23 cellular contexts compared by ENCODE assay signal in genomic region chr15:25525741-25526140, GRCh38.
DNase-seq lines count a peak whose midpoint lies in the region; ATAC-seq and TF ChIP-seq lines count a peak whose summit lies in the region.
"Had no signal": no experiment of that assay in that cellular context is flagged by ENCODE, and none has a peak within 500 bp of the region (broad histone marks: within the 10 kb centered on the region; RNA-seq: fewer than 3 reads in every experiment).

No MANE protein-coding gene starts in this region.

- 72% methylated on average over 8 of the region's 8 CpGs for WGBS in esophagus muscularis mucosa
- WGBS in mesenchymal stem cell, result 73% methylated on average over 5 of the region's 8 CpGs
- 73 to 78% methylated on average over 8 of the region's 8 CpGs for WGBS in aorta, 2 donors

- H3K27ac ChIP-seq in esophagus muscularis mucosa (replicated peaks in 1 of 4) (no peak overlapping the region), mesenchymal stem cell (ENCODE audit: low read length, poor library complexity, severe bottlenecking) (no peak overlapping the region), aorta (ENCODE audit: low read depth in 1 of 2, low read length in 2 of 2) (no peak overlapping the region)
- H3K27ac ChIP-seq: Peyer's patch had no signal

- H3K4ac ChIP-seq in mesenchymal stem cell (ENCODE audit: low read depth in 1 of 2, low read length in 2 of 2), result no peak overlapping the region

- H4K8ac ChIP-seq in mesenchymal stem cell (ENCODE audit: low read length), result no peak overlapping the region

- no peak overlapping the region for H2AK5ac ChIP-seq in mesenchymal stem cell (ENCODE audit: low read length, severe bottlenecking)

- peak overlapping the region; percentile 28 for H2BK15ac ChIP-seq in mesenchymal stem cell (ENCODE audit: low read depth, poor library complexity, severe bottlenecking)

- no peaks in the 10 kb centered on the region for H3K9me3 ChIP-seq in esophagus muscularis mucosa
- H3K9me3 ChIP-seq in mesenchymal stem cell (ENCODE audit: control insufficient read depth, low read length), result no peaks in the 10 kb centered on the region
- H3K9me3 ChIP-seq in aorta (ENCODE audit: control insufficient read depth, low read length), result no peaks in the 10 kb centered on the region
- H3K9me3 ChIP-seq: BE2C had no signal

- no peak overlapping the region for H2BK5ac ChIP-seq in mesenchymal stem cell (ENCODE audit: low read depth, low read length, poor library complexity, severe bottlenecking)

- H3K79me1 ChIP-seq in mesenchymal stem cell (replicated peaks; ENCODE audit: low read length, poor library complexity, severe bottlenecking), result no peaks in the 10 kb centered on the region

- DNase-seq in Daoy (ENCODE audit: low read depth) (peak; percentile 76), NCI-H226 (peak; percentile 2), esophagus muscularis mucosa (ENCODE audit: extremely low spot score) (peak; percentile 64), mesenchymal stem cell (no peak), SW 1271 (lab: John Stamatoyannopoulos, UW) (no peak), NCI-H524 (lab: John Stamatoyannopoulos, UW) (no peak), aorta (no peak)
- DNase-seq: 8988T; ACHN; BE2C; CD8-positive, alpha-beta memory T cell; DMS153; DND-41; KBM-7; NCI-H1105 treated with DMSO at 0.1 percent for 48 hours; NCI-H146; NCI-H2029; NCI-H446 treated with DMSO at 0.1 percent for 48 hours; NCI-H526 treated with DMSO at 0.1 percent for 48 hours; Peyer's patch; T-cell had no signal

- no peak overlapping the region for H3K14ac ChIP-seq in mesenchymal stem cell (ENCODE audit: low read length in 2 of 2)

- no peak overlapping the region for H3K18ac ChIP-seq in mesenchymal stem cell (ENCODE audit: low read depth in 1 of 2, low read length in 2 of 2)

- TF ChIP-seq POLR2A in esophagus muscularis mucosa (IDR thresholded peaks at IDR 0.05; ENCODE audit: low read depth), result no peak

- H3K4me1 ChIP-seq in esophagus muscularis mucosa, result peaks cover 0 to 1% (median under 1%) of the 10 kb centered on the region in 4 donors
- no peaks in the 10 kb centered on the region for H3K4me1 ChIP-seq in mesenchymal stem cell (ENCODE audit: control insufficient read depth, insufficient read depth, low read depth, low read length)
- no peaks in the 10 kb centered on the region for H3K4me1 ChIP-seq in aorta (ENCODE audit: control insufficient read depth in 1 of 2, insufficient read depth in 2 of 2, low read length in 2 of 2)
- H3K4me1 ChIP-seq: BE2C, Peyer's patch had no signal

- H3K4me3 ChIP-seq in esophagus muscularis mucosa, result no peak overlapping the region
- H3K4me3 ChIP-seq in mesenchymal stem cell (ENCODE audit: insufficient read depth in 1 of 2, low read depth in 1 of 2, low read length in 2 of 2), result no peak overlapping the region
- no peak overlapping the region for H3K4me3 ChIP-seq in aorta (ENCODE audit: low read length in 2 of 2)
- H3K4me3 ChIP-seq: Peyer's patch had no signal

- no peaks in the 10 kb centered on the region for H3K27me3 ChIP-seq in esophagus muscularis mucosa
- no peaks in the 10 kb centered on the region for H3K27me3 ChIP-seq in mesenchymal stem cell (ENCODE audit: control insufficient read depth in 1 of 2, insufficient read depth in 1 of 2, low read length in 2 of 2)
- H3K27me3 ChIP-seq in aorta (ENCODE audit: control insufficient read depth in 1 of 2, insufficient read depth in 2 of 2, low read length in 1 of 2), result no peaks in the 10 kb centered on the region
- H3K27me3 ChIP-seq: BE2C, Peyer's patch had no signal

- H3K36me3 ChIP-seq in esophagus muscularis mucosa (no peaks in the 10 kb centered on the region), mesenchymal stem cell (ENCODE audit: control insufficient read depth in 1 of 2, insufficient read depth in 2 of 2, low read depth in 1 of 2, low read length in 2 of 2) (no peaks in the 10 kb centered on the region), aorta (ENCODE audit: control insufficient read depth in 1 of 2, insufficient read depth in 2 of 2, low read length in 1 of 2) (no peaks in the 10 kb centered on the region)
- H3K36me3 ChIP-seq: BE2C, Peyer's patch had no signal

- no peak overlapping the region for H3K23ac ChIP-seq in mesenchymal stem cell (ENCODE audit: low read length in 2 of 2)

- ATAC-seq in GM18909 (IDR thresholded peaks at IDR 0.05; ENCODE audit: poor library complexity, unreplicated experiment) (no peak), aorta (ENCODE audit: low FRiP score) (no peak)
- ATAC-seq: HCT116, T-cell had no signal

- no peak overlapping the region for H2BK120ac ChIP-seq in mesenchymal stem cell (ENCODE audit: low read depth, low read length)

- H2BK12ac ChIP-seq in mesenchymal stem cell (ENCODE audit: low read length in 2 of 2), result no peak overlapping the region

- no peak overlapping the region for H2AFZ ChIP-seq in mesenchymal stem cell (ENCODE audit: low read depth, low read length)

- intact Hi-C loops in esophagus muscularis mucosa (cut with DNase I), result no loop called here
- intact Hi-C loops in aorta (cut with DNase I), result no loop called here

- no peak for TF ChIP-seq EP300 in esophagus muscularis mucosa (IDR thresholded peaks at IDR 0.05)

- no peak overlapping the region for H3K4me2 ChIP-seq in mesenchymal stem cell (ENCODE audit: low read length, poor library complexity, severe bottlenecking)

- no peak overlapping the region for H4K91ac ChIP-seq in mesenchymal stem cell (ENCODE audit: low read length)

- TF ChIP-seq CTCF in esophagus muscularis mucosa (IDR thresholded peaks at IDR 0.05), result no peak

- no peak overlapping the region for H3K9ac ChIP-seq in mesenchymal stem cell (ENCODE audit: low read length)

Comparison
In these comparisons a context has a peak if more than half of its experiments do, and no peak if none do; other contexts are left out.
1. DNase-seq: peak in Daoy (single experiment), NCI-H226 (single experiment) and esophagus muscularis mucosa (single experiment); none in mesenchymal stem cell (single experiment), SW 1271 (0 of 2), NCI-H524 (0 of 2) and aorta (0 of 2).